8 cellular contexts compared by ENCODE assay signal in the genomic region with DNA sequence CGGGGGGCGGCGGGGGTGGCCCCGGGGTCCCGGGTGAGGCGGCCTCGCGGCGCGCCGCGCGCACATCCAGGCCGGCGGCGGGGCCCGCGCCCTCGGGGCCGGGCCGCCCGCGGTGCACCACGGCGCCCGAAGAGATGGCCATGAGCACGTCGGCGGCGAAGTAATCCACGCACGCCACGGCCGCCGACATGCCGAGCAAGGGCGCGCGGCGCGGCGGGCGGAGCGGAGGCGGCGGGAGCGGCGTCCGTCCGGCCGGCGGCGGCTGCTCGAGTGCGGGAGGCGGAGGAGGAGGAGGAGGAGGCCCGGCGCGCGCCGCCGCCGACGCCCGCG. TPM values are rescaled to one million over a fixed set of nuclear protein-coding genes. Genes with fewer than 3 reads are reported as not detected.
DNase-seq lines count a peak whose midpoint lies in the region; ATAC-seq and TF ChIP-seq lines count a peak whose summit lies in the region.

A gene (minus strand): TSS at position 272 of the 330 bp plus-strand sequence. CDS start 82 bp downstream, at position 190.

- peak; percentile 2 for ATAC-seq in HG03039 (IDR thresholded peaks at IDR 0.05; ENCODE audit: unreplicated experiment)

- intact Hi-C loops in Caco-2 (cut with micrococcal nuclease; ENCODE audit: unreplicated experiment): no loop called here
- intact Hi-C loops in breast epithelium (cut with DNase I; ENCODE audit: low total_unique reads): no loop called here
- intact Hi-C loops in head of caudate nucleus (cut with DNase I): no loop called here

- peaks cover 5% of the 10 kb centered on the region for H3K4me1 Mint-ChIP-seq in Caco-2 (ENCODE audit: low read depth, unreplicated experiment)

- H3K27ac Mint-ChIP-seq in Caco-2 (ENCODE audit: unreplicated experiment): peak within 1 kb of the TSS; percentile 42

- peak within 1 kb of the TSS; percentile 73 for H3K4me3 Mint-ChIP-seq in Caco-2 (ENCODE audit: unreplicated experiment)

- peak within 1 kb of the TSS; percentile 89 for H3K4me3 ChIP-seq in Caco-2 (ENCODE audit: low read depth, low read length)
- H3K4me3 ChIP-seq in breast epithelium: peak within 1 kb of the TSS; percentile 72 to 98 (median 72)
- peak within 1 kb of the TSS; percentile 84 for H3K4me3 ChIP-seq in mesodermal cell (ENCODE audit: extremely low read depth, insufficient read depth, low read length, poor library complexity, severe bottlenecking)

- POLR2A ChIA-PET in Caco-2 (lab: Charles Lee): no interaction called here

- peaks cover 19% of the 10 kb centered on the region for H3K36me3 Mint-ChIP-seq in Caco-2 (ENCODE audit: insufficient read depth, unreplicated experiment)

- CTCF ChIA-PET in Caco-2 (lab: Charles Lee): no interaction called here

- TF ChIP-seq POLR2A in breast epithelium (IDR thresholded peaks at IDR 0.05): no peak

- WGBS in mesodermal cell (ENCODE audit: insufficient coverage in 2 of 2), 2 experiments: 1% methylated on average over 19 to 40 of the region's 66 CpGs

- no peaks in the 10 kb centered on the region for H3K9me3 Mint-ChIP-seq in Caco-2 (ENCODE audit: unreplicated experiment)

- H3K27me3 ChIP-seq in Caco-2 (replicated peaks; ENCODE audit: control insufficient read depth, insufficient read depth, low read length) (no peaks in the 10 kb centered on the region), breast epithelium (no peaks in the 10 kb centered on the region)

- TF ChIP-seq CTCF in Caco-2 (IDR thresholded peaks at IDR 0.05; ENCODE audit: insufficient read depth in 1 of 2, low read depth in 1 of 2, low read length in 1 of 2, severe bottlenecking in 1 of 2, unreplicated experiment in 1 of 2) (no peak), breast epithelium (IDR thresholded peaks at IDR 0.05) (no peak)

- no TSS peak for BruUV-seq in Caco-2 (replicated peaks; lab: Mats Ljungman, UMichigan)

- H3K9me3 ChIP-seq in Caco-2 (no peaks in the 10 kb centered on the region), breast epithelium (no peaks in the 10 kb centered on the region), mesodermal cell (ENCODE audit: control insufficient read depth, low read length) (no peaks in the 10 kb centered on the region)

- no peaks in the 10 kb centered on the region for H3K27me3 Mint-ChIP-seq in Caco-2 (ENCODE audit: insufficient read depth, unreplicated experiment)

- H3K4me1 ChIP-seq in Caco-2 (peaks cover 33% of the 10 kb centered on the region), breast epithelium (peaks cover 12 to 30% of the 10 kb centered on the region in 2 donors), mesodermal cell (ENCODE audit: control insufficient read depth, insufficient read depth, low read length, poor library complexity, severe bottlenecking) (peaks cover 31% of the 10 kb centered on the region)

- H3K36me3 ChIP-seq in Caco-2 (ENCODE audit: control insufficient read depth, insufficient read depth, low read length): no peaks in the 10 kb centered on the region
- H3K36me3 ChIP-seq in breast epithelium: no peaks in the 10 kb centered on the region
- no peaks in the 10 kb centered on the region for H3K36me3 ChIP-seq in mesodermal cell (ENCODE audit: control insufficient read depth, insufficient read depth, low read length)

- DNase-seq in Caco-2 (no peak), breast epithelium (ENCODE audit: low spot score in 2 of 2) (no peak), head of caudate nucleus (no peak), SHP77 treated with DMSO at 0.1 percent for 48 hours (lab: John Stamatoyannopoulos, UW) (no peak), NCI-H524 treated with DMSO at 0.1 percent for 48 hours (lab: John Stamatoyannopoulos, UW) (no peak), NCI-H1436 treated with DMSO at 0.1 percent for 48 hours (lab: John Stamatoyannopoulos, UW) (no peak)

- H3K27ac ChIP-seq in breast epithelium: peak within 1 kb of the TSS; percentile 79 to 88
- H3K27ac ChIP-seq in mesodermal cell (ENCODE audit: low read depth, low read length, severe bottlenecking): peak within 1 kb of the TSS; percentile 84

RNA-seq across cellular contexts. Expression of the gene that starts here (rescaled TPM):
- total RNA-seq in Caco-2 (2022) (26.5 and 26.8 TPM in 2 replicates), breast epithelium (1 to 10 TPM; 2.9 to 4.6 (median 4.1) TPM)
- polyA plus RNA-seq in mesodermal cell (2013, experiment 1 of 2): 24.9 TPM
- polyA plus RNA-seq in mesodermal cell (2013, experiment 2 of 2): 18.9 TPM
